8 cellular contexts compared by ENCODE assay signal in genomic region chr11:44094260-44094868, GRCh38. TPM values are rescaled to one million over a fixed set of nuclear protein-coding genes. Genes with fewer than 3 reads are reported as not detected.
DNase-seq lines count a peak whose midpoint lies in the region; ATAC-seq, FAIRE-seq and TF ChIP-seq lines count a peak whose summit lies in the region.

No MANE protein-coding gene starts in this region.

- WGBS in K562 (ENCODE audit: insufficient coverage, low coverage, missing lambda C conversion rate), result 27% methylated on average over 8 of the region's 11 CpGs
- WGBS in iPS DF 6.9 (ENCODE audit: insufficient coverage, insufficient read length), result no CpG with 5 or more reads among the region's 11 CpGs

- H3K27me3 ChIP-seq in K562 (ENCODE audit: control insufficient read depth in 2 of 2, insufficient read depth in 2 of 2, low read length in 2 of 2) (no peaks in the 10 kb centered on the region), iPS DF 6.9 (ENCODE audit: control insufficient read depth, insufficient read depth, low read length) (no peaks in the 10 kb centered on the region)

- intact Hi-C loops in K562 (cut with micrococcal nuclease), result loop anchor here (2.0 kb wide), 1 partner anchor 38 kb away; no protein-coding TSS in a partner anchor

- no peak overlapping the region for H3K9ac ChIP-seq in K562 (ENCODE audit: insufficient read depth in 1 of 2, low read depth in 2 of 2, low read length in 2 of 2)

- H3K27ac ChIP-seq in K562 (ENCODE audit: extremely low read depth, low read depth, low read length) (no peak overlapping the region), iPS DF 6.9 (ENCODE audit: low read length) (no peak overlapping the region)

- peak overlapping the region; percentile 82; the same call in 1 of the 2 replicates for H2AFZ ChIP-seq in K562 (ENCODE audit: low read depth, low read length)

- peak; percentile 76 for FAIRE-seq in K562 (lab: Jason Lieb, UNC)

- in situ Hi-C loops in Caki2 (cut with HindIII; ENCODE audit: low pct_unique_long_range_greater_than_20kb, low sequenced_read_pairs), result no loop called here
- in situ Hi-C loops in K562 (cut with MboI), result no loop called here

- no peak for TF ChIP-seq EP300 in K562 (IDR thresholded peaks at IDR 0.05; ENCODE audit: low read length)

- TF ChIP-seq POLR2A in K562 (conservative IDR thresholded peaks at IDR 0.05), result no peak

- H4K20me1 ChIP-seq in K562 (replicated peaks; ENCODE audit: control insufficient read depth, insufficient read depth, low read length), result 0 out of 2 replicates have a peak, but pooled peaks cover 3% of the 10 kb centered on the region

- BruUV-seq in K562 (replicated peaks; lab: Mats Ljungman, UMichigan), result no TSS peak

- H3K9me3 ChIP-seq in K562 (replicated peaks; ENCODE audit: control insufficient read depth, insufficient read depth, low read depth, low read length) (no peaks in the 10 kb centered on the region; the same call in 1 of the 2 replicates), iPS DF 6.9 (ENCODE audit: control insufficient read depth, insufficient read depth, low read length) (no peaks in the 10 kb centered on the region)

- H3K4me1 ChIP-seq in K562 (replicated peaks in 1 of 2; ENCODE audit: control insufficient read depth in 2 of 2, insufficient read depth in 2 of 2, low read length in 2 of 2) (peaks cover 11 to 18% of the 10 kb centered on the region in 2 experiments; a peak in 4 of 5 replicates), iPS DF 6.9 (ENCODE audit: control insufficient read depth, insufficient read depth, low read length) (no peaks in the 10 kb centered on the region)

- peak; percentile 75 to 86 (median 79) for TF ChIP-seq CTCF in K562 (IDR thresholded peaks at IDR 0.05 in 2 of 3, conservative IDR thresholded peaks at IDR 0.05 in 1 of 3; ENCODE audit: insufficient read depth in 2 of 3, low read depth in 1 of 3, low read length in 3 of 3)

- H3K4me2 ChIP-seq in K562 (ENCODE audit: insufficient read depth, low read length), result no peak overlapping the region; the same call in 1 of the 2 replicates

- H3K4me3 ChIP-seq in K562 (no peak overlapping the region), iPS DF 6.9 (ENCODE audit: low read length) (no peak overlapping the region)

- peak; percentile 55 to 61 for TF ChIP-seq RAD21 in K562 (CRISPR knock-in tag; conservative IDR thresholded peaks at IDR 0.05 in 1 of 2, IDR thresholded peaks at IDR 0.05 in 1 of 2)

- no peaks in the 10 kb centered on the region for H3K9me1 ChIP-seq in K562 (ENCODE audit: control insufficient read depth, insufficient read depth, low read length)

- POLR2A ChIA-PET in K562 (lab: Yijun Ruan, JAX), result interaction anchor here (0.6 to 3.3 kb wide), 8 partner anchors 9 to 106 kb away, joined by 3 to 17 read pairs (median 4); no protein-coding TSS in a partner anchor

- H3K36me3 ChIP-seq in K562 (ENCODE audit: control insufficient read depth, insufficient read depth, low read length) (no peaks in the 10 kb centered on the region), iPS DF 6.9 (ENCODE audit: control insufficient read depth, insufficient read depth, low read length) (no peaks in the 10 kb centered on the region)

- ATAC-seq in HG02678 (IDR thresholded peaks at IDR 0.05; ENCODE audit: unreplicated experiment) (peak; percentile 44), K562 (peak; percentile 75), HG03520 (IDR thresholded peaks at IDR 0.05; ENCODE audit: unreplicated experiment) (no peak)

- peak; percentile 34 for DNase-seq in Caki2 (ENCODE audit: low read depth)
- DNase-seq in NCI-H2171 (lab: John Stamatoyannopoulos, UW), result peak; percentile 75
- DNase-seq in UCSD-AML1 (lab: John Stamatoyannopoulos, UW; ENCODE audit: unreplicated experiment), result peak; percentile 23
- DNase-seq in K562 (ENCODE audit: extremely low read depth in 1 of 4, low spot score in 3 of 4), result peak; percentile 84 to 91 (median 85)
- DNase-seq in iPS DF 6.9 (ENCODE audit: low read depth, low spot score), result peak; percentile 85
- peak; percentile 66 for DNase-seq in stimulated activated CD4-positive, alpha-beta T cell treated with anti-CD3 and anti-CD28 coated beads, Interleukin-12 subunit alpha, Interleukin-12 subunit beta, amount 100 ng/mL, for 4 hours

- CTCF ChIA-PET in K562 (lab: Yijun Ruan, JAX; ENCODE audit: low intra/inter-chr PET ratio), result interaction anchor here (0.7 to 3.2 kb wide), 4 partner anchors 16 to 445 kb away, joined by 3 to 13 read pairs (median 6); no protein-coding TSS in a partner anchor

- H3K79me2 ChIP-seq in K562 (ENCODE audit: control insufficient read depth, insufficient read depth, low read length), result peaks cover 24% of the 10 kb centered on the region

TF ChIP-seq in K562, 482 proteins besides CTCF, POLR2A, EP300 and RAD21 (continues in another document):
- TF ChIP-seq MECOM (CRISPR knock-in tag; IDR thresholded peaks at IDR 0.05) (peak; percentile 56; the same call in 1 of the 2 replicates), RCOR1 (IDR thresholded peaks at IDR 0.05; ENCODE audit: borderline replicate concordance in 1 of 2, low read depth in 2 of 2, low read length in 2 of 2) (peak in 1 of 2 experiments; percentile 74; a peak in 2 of 4 replicates), NFXL1 (CRISPR knock-in tag; IDR thresholded peaks at IDR 0.05) (no peak), CTBP1 (IDR thresholded peaks at IDR 0.05; ENCODE audit: borderline replicate concordance) (peak; percentile 20; the same call in 1 of the 2 replicates)

RNA-seq across cellular contexts. Expression of gene EXT2, which starts 1.1 kb away (rescaled TPM):
- total RNA-seq in Caki2 (2014; rRNA removed; shearing (Covaris generic); ENCODE audit: low replicate concordance), result 84.2 and 89.6 TPM in 2 replicates
- 100 and 105 TPM in 2 replicates for total RNA-seq in K562 (2011; cell fraction: chromatin; rRNA removed; ENCODE audit: low replicate concordance)
- 133 and 140 TPM in 2 replicates for total RNA-seq in K562 (2011; cell fraction: nucleolus; rRNA removed)
- total RNA-seq in K562 (2011; cell fraction: nucleoplasm; rRNA removed), result 105 and 121 TPM in 2 replicates
- total RNA-seq in K562 (2014; rRNA removed), result 38.8 and 39.5 TPM in 2 replicates
- 34.0 and 37.5 TPM in 2 replicates for total RNA-seq in K562 (2014; rRNA removed; fragmentation: Illumina TruSeq; extraction: Trizol)
- total RNA-seq in K562 (2015; rRNA removed; fragmentation: Illumina TruSeq; extraction: Trizol), result 38.5 and 40.9 TPM in 2 replicates
- total RNA-seq in K562 (2021), result 43.1 and 43.2 TPM in 2 replicates
- 49.2 and 52.1 TPM in 2 replicates for polyA plus RNA-seq in K562 (2011; rRNA removed)
- polyA plus RNA-seq in K562 (2011; cell fraction: cytosol; rRNA removed), result 42.1 and 45.0 TPM in 2 replicates
- 31.6 and 38.9 TPM in 2 replicates for polyA plus RNA-seq in K562 (2011; cell fraction: nucleus; rRNA removed)
- 33.7 and 39.0 TPM in 2 replicates for polyA plus RNA-seq in K562 (2012)
- polyA plus RNA-seq in K562 (2014; fragmentation: Illumina TruSeq; extraction: Trizol), result 35.0 and 38.1 TPM in 2 replicates
- 10 to 100 TPM in 1 of 2 experiments, 1 to 10 TPM in 1; 7.5 to 13.1 TPM for polyA plus RNA-seq in K562 (2014; fragmentation: Nextera tagmentation; extraction: Ambion mirVana)
- 36.9 and 38.4 TPM in 2 replicates for polyA plus RNA-seq in K562 (2014; rRNA removed)
- polyA minus RNA-seq in K562 (2011; rRNA and poly(A)+ RNA removed), result 80.3 and 83.4 TPM in 2 replicates
- 34.9 and 35.8 TPM in 2 replicates for polyA minus RNA-seq in K562 (2011; cell fraction: cytosol; rRNA and poly(A)+ RNA removed)
- polyA minus RNA-seq in K562 (2011; cell fraction: nucleus; rRNA and poly(A)+ RNA removed), result 65.7 and 90.9 TPM in 2 replicates

RNA-seq across cellular contexts. Expression of gene ACCS, which starts 28.3 kb away (rescaled TPM):
- total RNA-seq in Caki2 (2014; rRNA removed; shearing (Covaris generic); ENCODE audit: low replicate concordance), result 13.4 and 22.1 TPM in 2 replicates
- 116 and 149 TPM in 2 replicates for total RNA-seq in K562 (2011; cell fraction: chromatin; rRNA removed; ENCODE audit: low replicate concordance)
- total RNA-seq in K562 (2011; cell fraction: nucleolus; rRNA removed), result 94.2 and 109 TPM in 2 replicates
- 129 and 171 TPM in 2 replicates for total RNA-seq in K562 (2011; cell fraction: nucleoplasm; rRNA removed)
- total RNA-seq in K562 (2014; rRNA removed) (14.8 and 16.3 TPM in 2 replicates), K562 (2014; rRNA removed; fragmentation: Illumina TruSeq; extraction: Trizol) (11.3 and 11.8 TPM in 2 replicates), K562 (2015; rRNA removed; fragmentation: Illumina TruSeq; extraction: Trizol) (10.1 and 10.7 TPM in 2 replicates), K562 (2021) (19.5 and 21.1 TPM in 2 replicates)
- polyA plus RNA-seq in K562 (2011; rRNA removed) (19.8 and 27.9 TPM in 2 replicates), K562 (2014; fragmentation: Illumina TruSeq; extraction: Trizol) (18.0 and 20.2 TPM in 2 replicates), K562 (2014; fragmentation: Nextera tagmentation; extraction: Ambion mirVana) (1 to 10 TPM; 4.2 to 6.3 TPM), K562 (2014; rRNA removed) (25.9 and 29.9 TPM in 2 replicates)
- polyA plus RNA-seq in K562 (2011; cell fraction: cytosol; rRNA removed), result 6.9 and 15.3 TPM in 2 replicates
- 251 and 266 TPM in 2 replicates for polyA plus RNA-seq in K562 (2011; cell fraction: nucleus; rRNA removed)
- 19.7 and 69.3 TPM in 2 replicates for polyA plus RNA-seq in K562 (2012)
- 9.4 and 10.8 TPM in 2 replicates for polyA minus RNA-seq in K562 (2011; rRNA and poly(A)+ RNA removed)
- polyA minus RNA-seq in K562 (2011; cell fraction: cytosol; rRNA and poly(A)+ RNA removed), result 4.3 and 4.6 TPM in 2 replicates
- 30.2 and 44.4 TPM in 2 replicates for polyA minus RNA-seq in K562 (2011; cell fraction: nucleus; rRNA and poly(A)+ RNA removed)

RNA-seq across cellular contexts. Expression of gene ACCSL, which starts 46.6 kb away (rescaled TPM):
- not detected in 2 replicates for total RNA-seq in Caki2 (2014; rRNA removed; shearing (Covaris generic); ENCODE audit: low replicate concordance)
- total RNA-seq in K562 (2011; cell fraction: chromatin; rRNA removed; ENCODE audit: low replicate concordance), result not detected in 2 replicates
- not detected in 2 replicates for total RNA-seq in K562 (2011; cell fraction: nucleolus; rRNA removed)
- 0.22 TPM in 1 of 2 replicates, not detected in the other for total RNA-seq in K562 (2011; cell fraction: nucleoplasm; rRNA removed)
- total RNA-seq in K562 (2014; rRNA removed) (not detected in 2 replicates), K562 (2014; rRNA removed; fragmentation: Illumina TruSeq; extraction: Trizol) (not detected in 2 replicates), K562 (2015; rRNA removed; fragmentation: Illumina TruSeq; extraction: Trizol) (not detected in 2 replicates), K562 (2021) (not detected in 2 replicates)
- polyA plus RNA-seq in K562 (2011; rRNA removed) (not detected in 2 replicates), K562 (2014; fragmentation: Illumina TruSeq; extraction: Trizol) (not detected in 2 replicates), K562 (2014; fragmentation: Nextera tagmentation; extraction: Ambion mirVana) (not detected), K562 (2014; rRNA removed) (not detected in 2 replicates)
- polyA plus RNA-seq in K562 (2011; cell fraction: cytosol; rRNA removed), result not detected in 2 replicates
- not detected in 2 replicates for polyA plus RNA-seq in K562 (2011; cell fraction: nucleus; rRNA removed)
- not detected in 2 replicates for polyA plus RNA-seq in K562 (2012)
- polyA minus RNA-seq in K562 (2011; rRNA and poly(A)+ RNA removed), result not detected in 2 replicates
- not detected in 2 replicates for polyA minus RNA-seq in K562 (2011; cell fraction: cytosol; rRNA and poly(A)+ RNA removed)
- not detected in 2 replicates for polyA minus RNA-seq in K562 (2011; cell fraction: nucleus; rRNA and poly(A)+ RNA removed)

Comparison
In these comparisons a context has a peak if more than half of its experiments do, and no peak if none do; other contexts are left out.
1. DNase-seq: peak in every context shown above with its lines; median percentile 85 in K562; 85 in iPS DF 6.9; 75 in NCI-H2171; 66 in stimulated activated CD4-positive, alpha-beta T cell treated with anti-CD3 and anti-CD28 coated beads, Interleukin-12 subunit alpha, Interleukin-12 subunit beta, amount 100 ng/mL, for 4 hours; 34 in Caki2; 23 in UCSD-AML1.